8 cellular contexts compared by ENCODE assay signal in genomic region chr12:8078400-8078799, GRCh38. TPM values are rescaled to one million over a fixed set of nuclear protein-coding genes. Genes with fewer than 3 reads are reported as not detected.
DNase-seq lines count a peak whose midpoint lies in the region; ATAC-seq and TF ChIP-seq lines count a peak whose summit lies in the region.

No MANE protein-coding gene starts in this region.

- no peaks in the 10 kb centered on the region for H3K36me3 ChIP-seq in uterus

- no peaks in the 10 kb centered on the region for H3K9me3 ChIP-seq in uterus

- no peak for TF ChIP-seq POLR2A in uterus (IDR thresholded peaks at IDR 0.05)

- H3K27ac ChIP-seq in uterus = no peak overlapping the region

- H3K4me1 ChIP-seq in uterus = no peaks in the 10 kb centered on the region

- intact Hi-C loops in uterus (cut with DNase I; ENCODE audit: low total_unique reads) = no loop called here

- DNase-seq in activated gamma-delta T cell treated with Interleukin-2 at 50 U/mL for 16 hours (peak; percentile 59), activated gamma-delta T cell (lab: John Stamatoyannopoulos, UW) (no peak), NCI-H345 treated with DMSO at 0.1 percent for 48 hours (lab: John Stamatoyannopoulos, UW; ENCODE audit: unreplicated experiment) (peak; percentile 15), activated T-cell treated with anti-CD3 and anti-CD28 coated beads for 48 hours (ENCODE audit: low read depth) (peak; percentile 36), fibroblast of peridontal ligament (ENCODE audit: extremely low read depth) (peak; percentile 88), uterus (no peak)
- DNase-seq in stimulated activated CD4-positive, alpha-beta T cell treated with anti-CD3 and anti-CD28 coated beads, Interleukin-1b, Interleukin-23, amount 100 ng/mL, for 1 hour (ENCODE audit: low read depth in 2 of 2) = peak; percentile 19 to 42

- peak in 1 of 4 experiments; percentile 24 for TF ChIP-seq CTCF in uterus (IDR thresholded peaks at IDR 0.05)

- H3K27me3 ChIP-seq in uterus = no peaks in the 10 kb centered on the region

- ATAC-seq in GM21528 (IDR thresholded peaks at IDR 0.05; ENCODE audit: low FRiP score, unreplicated experiment) = no peak

- no peak overlapping the region for H3K4me3 ChIP-seq in uterus

RNA-seq across cellular contexts. Expression of gene NECAP1, which starts 3.7 kb away (rescaled TPM):
- 10 to 100 TPM in 3 of 4 donors, 1 to 10 TPM in 1; 10.0 to 49.6 (median 25.4) TPM for total RNA-seq in uterus

RNA-seq across cellular contexts. Expression of gene C3AR1, which starts 12.2 kb away (rescaled TPM):
- 10 to 100 TPM in 1 of 4 donors, 1 to 10 TPM in 3; 1.0 to 23.8 (median 4.4) TPM for total RNA-seq in uterus

RNA-seq across cellular contexts. Expression of gene CLEC4A, which starts 45.0 kb away (rescaled TPM):
- total RNA-seq in uterus = 1 to 10 TPM in 1 of 4 donors, under 1 TPM in 1, not detected in 2; 0.97 to 2.3 TPM

RNA-seq across cellular contexts. Expression of gene FOXJ2, which starts 45.9 kb away (rescaled TPM):
- 10 to 100 TPM in 2 of 4 donors, 1 to 10 TPM in 2; 7.4 to 37.7 (median 10.8) TPM for total RNA-seq in uterus

Comparison
In these comparisons a context has a peak if more than half of its experiments do, and no peak if none do; other contexts are left out.
1. DNase-seq: peak in activated gamma-delta T cell treated with Interleukin-2 at 50 U/mL for 16 hours (single experiment), NCI-H345 treated with DMSO at 0.1 percent for 48 hours (single experiment), activated T-cell treated with anti-CD3 and anti-CD28 coated beads for 48 hours (single experiment), fibroblast of peridontal ligament (single experiment) and stimulated activated CD4-positive, alpha-beta T cell treated with anti-CD3 and anti-CD28 coated beads, Interleukin-1b, Interleukin-23, amount 100 ng/mL, for 1 hour (2 of 2); none in activated gamma-delta T cell (single experiment) and uterus (0 of 2).